ENCODE assay signal across 1 cellular context in the genomic region with DNA sequence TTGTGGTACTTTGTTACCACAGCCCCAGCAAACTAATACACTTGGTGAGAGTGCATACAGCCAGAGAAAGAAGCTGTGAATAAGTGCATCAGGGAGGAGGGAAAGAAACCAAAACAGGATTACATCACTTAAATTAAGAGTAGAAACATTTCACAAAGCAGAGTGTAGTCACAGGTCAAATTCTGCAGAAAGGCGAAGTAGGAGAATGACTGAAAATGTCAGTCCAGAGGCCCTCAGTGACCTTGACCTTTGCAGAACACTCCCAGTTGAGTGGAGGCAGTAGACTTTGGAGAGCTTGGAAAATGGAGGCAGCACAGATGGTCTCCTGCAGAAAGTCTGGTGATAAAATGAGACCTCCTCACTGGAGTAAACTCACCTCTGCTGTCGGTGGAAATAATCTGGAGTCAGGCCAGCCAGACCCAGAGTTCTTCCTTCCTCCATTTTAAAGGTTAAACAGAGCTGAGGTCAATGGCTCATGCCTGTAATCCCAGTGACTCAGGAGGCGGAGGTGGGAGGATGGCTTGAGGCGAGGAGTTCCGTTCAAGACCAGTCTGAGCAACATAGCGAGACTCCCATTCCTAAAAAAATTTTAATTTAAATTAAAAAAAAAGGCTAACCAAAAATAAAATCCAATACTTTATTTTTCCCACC.
TF ChIP-seq lines count a peak whose summit lies in the region.

No MANE protein-coding gene starts in this region.

TF ChIP-seq in H1, 55 proteins besides CTCF, POLR2A, EP300 and RAD21:
- no peak for TF ChIP-seq ZNF274 (IDR thresholded peaks at IDR 0.05; ENCODE audit: borderline replicate concordance, extremely low read depth, low read length)
- no peak for TF ChIP-seq RBBP5 (IDR thresholded peaks at IDR 0.05; ENCODE audit: borderline replicate concordance, low read depth, low read length)
- no peak for TF ChIP-seq EGR1 (IDR thresholded peaks at IDR 0.05; ENCODE audit: borderline replicate concordance, low read depth, low read length)
- no peak for TF ChIP-seq JUND (IDR thresholded peaks at IDR 0.05; ENCODE audit: low read length)
- no peak for TF ChIP-seq CHD1 (IDR thresholded peaks at IDR 0.05; ENCODE audit: low read depth, low read length)
- no peak for TF ChIP-seq POU5F1 (IDR thresholded peaks at IDR 0.05; ENCODE audit: low read depth, low read length)
- TF ChIP-seq GABPA (IDR thresholded peaks at IDR 0.05; ENCODE audit: borderline replicate concordance, insufficient read depth, low read length) = no peak
- TF ChIP-seq BACH1 (IDR thresholded peaks at IDR 0.05; ENCODE audit: low read length) = no peak
- TF ChIP-seq, protein P1, sequence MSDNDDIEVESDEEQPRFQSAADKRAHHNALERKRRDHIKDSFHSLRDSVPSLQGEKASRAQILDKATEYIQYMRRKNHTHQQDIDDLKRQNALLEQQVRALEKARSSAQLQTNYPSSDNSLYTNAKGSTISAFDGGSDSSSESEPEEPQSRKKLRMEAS (IDR thresholded peaks at IDR 0.05) = no peak
- no peak for TF ChIP-seq SUZ12 (IDR thresholded peaks at IDR 0.05; ENCODE audit: low read length)
- TF ChIP-seq BRCA1 (IDR thresholded peaks at IDR 0.05; ENCODE audit: low read depth, low read length) = no peak
- TF ChIP-seq BCL11A (IDR thresholded peaks at IDR 0.05; ENCODE audit: low read depth in 2 of 2, low read length in 2 of 2) = no peak
- TF ChIP-seq SIX5 (IDR thresholded peaks at IDR 0.05; ENCODE audit: low read depth, low read length) = no peak
- TF ChIP-seq YY1 (IDR thresholded peaks at IDR 0.05; ENCODE audit: low read depth, low read length) = no peak
- no peak for TF ChIP-seq SRF (IDR thresholded peaks at IDR 0.05; ENCODE audit: low read depth, low read length)
- TF ChIP-seq SP1 (IDR thresholded peaks at IDR 0.05; ENCODE audit: low read depth, low read length) = no peak
- TF ChIP-seq, protein P2, sequence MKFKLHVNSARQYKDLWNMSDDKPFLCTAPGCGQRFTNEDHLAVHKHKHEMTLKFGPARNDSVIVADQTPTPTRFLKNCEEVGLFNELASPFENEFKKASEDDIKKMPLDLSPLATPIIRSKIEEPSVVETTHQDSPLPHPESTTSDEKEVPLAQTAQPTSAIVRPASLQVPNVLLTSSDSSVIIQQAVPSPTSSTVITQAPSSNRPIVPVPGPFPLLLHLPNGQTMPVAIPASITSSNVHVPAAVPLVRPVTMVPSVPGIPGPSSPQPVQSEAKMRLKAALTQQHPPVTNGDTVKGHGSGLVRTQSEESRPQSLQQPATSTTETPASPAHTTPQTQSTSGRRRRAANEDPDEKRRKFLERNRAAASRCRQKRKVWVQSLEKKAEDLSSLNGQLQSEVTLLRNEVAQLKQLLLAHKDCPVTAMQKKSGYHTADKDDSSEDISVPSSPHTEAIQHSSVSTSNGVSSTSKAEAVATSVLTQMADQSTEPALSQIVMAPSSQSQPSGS (IDR thresholded peaks at IDR 0.05; ENCODE audit: low read length) = no peak
